In the genomic region with DNA sequence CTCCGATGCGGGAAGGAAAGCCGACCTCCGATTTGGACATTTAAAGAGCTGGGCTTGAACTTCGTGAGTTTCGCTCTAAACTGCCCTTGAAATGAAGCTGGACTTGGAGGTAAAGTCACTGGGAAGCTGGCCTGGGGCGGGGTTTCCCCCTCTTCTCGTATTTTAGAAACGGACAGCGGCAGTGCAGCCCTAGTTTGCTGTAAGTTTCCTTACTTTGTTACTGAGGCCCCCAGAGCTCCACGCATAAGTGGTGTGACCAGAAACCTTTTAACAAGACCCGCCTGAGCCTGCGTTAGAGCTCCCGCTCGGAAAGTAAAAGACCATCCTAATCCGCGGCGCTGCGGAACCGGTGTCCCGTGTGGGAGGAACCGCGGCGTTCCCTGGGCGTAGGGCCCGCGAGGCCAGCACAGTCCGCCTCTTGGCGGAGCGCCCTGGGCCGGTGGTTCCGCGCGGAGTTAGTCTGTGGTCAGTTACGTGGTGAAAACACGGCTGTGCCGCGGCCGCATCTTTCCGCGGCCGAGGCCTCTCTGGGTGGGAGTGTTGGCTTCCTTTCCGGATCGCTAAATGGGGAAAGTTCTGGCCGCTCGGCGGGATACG, we compare ENCODE assay signal across 8 cellular contexts. TPM values are rescaled to one million over a fixed set of nuclear protein-coding genes. Genes with fewer than 3 reads are reported as not detected.
DNase-seq lines count a peak whose midpoint lies in the region; ATAC-seq, FAIRE-seq and TF ChIP-seq lines count a peak whose summit lies in the region.

No MANE protein-coding gene starts in this region.

- WGBS in heart left ventricle, 4 donors = 0% methylated on average over 47 to 48 of the region's 48 CpGs; no CpG with 5 or more reads in 1 of the 4 donors
- 0% methylated on average over 48 of the region's 48 CpGs for WGBS in pancreas, 2 donors

- H3K9me3 Mint-ChIP-seq in activated CD4-positive, alpha-beta T cell treated with anti-CD3 and anti-CD28 coated beads for 36 hours (ENCODE audit: low read depth) = no peaks in the 10 kb centered on the region

- intact Hi-C loops in activated CD4-positive, alpha-beta T cell treated with anti-CD3 and anti-CD28 coated beads for 36 hours (cut with DNase I, micrococcal nuclease) = loop anchor here (1.0 to 2.0 kb wide), 4 partner anchors 13 to 33 kb away; no protein-coding TSS in a partner anchor
- intact Hi-C loops in heart left ventricle (cut with DNase I) (loop anchor here in 8 of 10 donors (2.0 to 10.0 kb wide), 8 partner anchors 34 to 131 kb away; no protein-coding TSS in a partner anchor), pancreas (cut with DNase I) (loop anchor here in 1 of 3 donors (5.0 kb wide), 1 partner anchor 129 kb away; no protein-coding TSS in a partner anchor)

- FAIRE-seq in pancreas (lab: Jason Lieb, UNC) = no peak

- ATAC-seq in activated CD4-positive, alpha-beta T cell treated with anti-CD3 and anti-CD28 coated beads for 36 hours = peak; percentile 36
- ATAC-seq in heart left ventricle (peak; percentile 74 to 90 (median 86)), pancreas (peak; percentile 69 to 76 (median 74)), HG03135 (IDR thresholded peaks at IDR 0.05; ENCODE audit: unreplicated experiment) (no peak), GM21447 (IDR thresholded peaks at IDR 0.05; ENCODE audit: unreplicated experiment) (no peak)

- H3K4me1 Mint-ChIP-seq in activated CD4-positive, alpha-beta T cell treated with anti-CD3 and anti-CD28 coated beads for 36 hours = peaks cover 31% of the 10 kb centered on the region

- H3K9me3 ChIP-seq in heart left ventricle = no peaks in the 10 kb centered on the region
- no peaks in the 10 kb centered on the region for H3K9me3 ChIP-seq in pancreas

- peak overlapping the region; percentile 77 for H3K4me3 Mint-ChIP-seq in activated CD4-positive, alpha-beta T cell treated with anti-CD3 and anti-CD28 coated beads for 36 hours

- CTCF ChIA-PET in activated CD4-positive, alpha-beta T cell treated with anti-CD3 and anti-CD28 coated beads for 36 hours (lab: Charles Lee) = interaction anchor here (0.5 to 2.2 kb wide), 9 partner anchors 12 to 338 kb away, joined by 3 to 11 read pairs (median 3); no protein-coding TSS in a partner anchor

- H3K27me3 ChIP-seq in heart left ventricle = no peaks in the 10 kb centered on the region
- no peaks in the 10 kb centered on the region for H3K27me3 ChIP-seq in pancreas

- POLR2A ChIA-PET in activated CD4-positive, alpha-beta T cell treated with anti-CD3 and anti-CD28 coated beads for 36 hours (lab: Charles Lee) = interaction anchor here (1.2 to 1.8 kb wide), 3 partner anchors 12 to 32 kb away, joined by 4 to 11 read pairs (median 8); no protein-coding TSS in a partner anchor

- peak; percentile 48 for DNase-seq in activated CD4-positive, alpha-beta T cell treated with anti-CD3 and anti-CD28 coated beads for 36 hours
- DNase-seq in activated CD4-positive, alpha-beta T cell treated with anti-CD3 and anti-CD28 coated beads for 1 hour = no peak
- peak; percentile 37 to 48 for DNase-seq in NOMO-1 (lab: John Stamatoyannopoulos, UW; ENCODE audit: unreplicated experiment in 2 of 2)
- peak; percentile 71 for DNase-seq in amniotic epithelial cell (ENCODE audit: low read depth)
- DNase-seq in heart left ventricle = peak; percentile 75 to 89 (median 81)
- DNase-seq in pancreas = peak; percentile 67 to 87 (median 79)

- H3K27ac Mint-ChIP-seq in activated CD4-positive, alpha-beta T cell treated with anti-CD3 and anti-CD28 coated beads for 36 hours = peak overlapping the region; percentile 79

- H3K36me3 Mint-ChIP-seq in activated CD4-positive, alpha-beta T cell treated with anti-CD3 and anti-CD28 coated beads for 36 hours (ENCODE audit: low read depth) = peaks cover 32% of the 10 kb centered on the region

- peak overlapping the region; percentile 69 to 98 (median 90) for H3K27ac ChIP-seq in heart left ventricle
- peak overlapping the region; percentile 88 to 97 (median 92) for H3K27ac ChIP-seq in pancreas

- H3K4me3 ChIP-seq in heart left ventricle (peak overlapping the region; percentile 61 to 96 (median 82)), pancreas (peak overlapping the region; percentile 31 to 91 (median 78))

- peaks cover 16% of the 10 kb centered on the region for H3K27me3 Mint-ChIP-seq in activated CD4-positive, alpha-beta T cell treated with anti-CD3 and anti-CD28 coated beads for 36 hours

- H3K36me3 ChIP-seq in heart left ventricle = no peaks in the 10 kb centered on the region
- H3K36me3 ChIP-seq in pancreas = no peaks in the 10 kb centered on the region

- H3K4me1 ChIP-seq in heart left ventricle (peaks cover 0 to 17% (median 2%) of the 10 kb centered on the region in 12 donors), pancreas (peaks cover 0 to 8% (median 0%) of the 10 kb centered on the region in 3 donors)

- TF ChIP-seq POLR2A in heart left ventricle (IDR thresholded peaks at IDR 0.05) = no peak

- no peak for TF ChIP-seq CTCF in heart left ventricle (IDR thresholded peaks at IDR 0.05)
- TF ChIP-seq CTCF in pancreas (IDR thresholded peaks at IDR 0.05) = no peak

RNA-seq across cellular contexts. Expression of a gene that starts 0.4 kb away (rescaled TPM):
- total RNA-seq in activated CD4-positive, alpha-beta T cell treated with anti-CD3 and anti-CD28 coated beads for 36 hours = 10 to 100 TPM; 20.2 to 22.8 TPM
- total RNA-seq in heart left ventricle = 10 to 100 TPM in 1 of 9 donors, 1 to 10 TPM in 7, under 1 TPM in 1; 0.87 to 12.3 (median 3.6) TPM
- polyA plus RNA-seq in heart left ventricle = 1 to 10 TPM; 1.1 to 3.0 TPM
- 10 to 100 TPM in 2 of 6 donors, 1 to 10 TPM in 4; 5.0 to 13.7 (median 5.6) TPM for total RNA-seq in pancreas
- 1 to 10 TPM; 3.0 to 5.2 TPM for polyA plus RNA-seq in pancreas

Comparison
In these comparisons a context has a peak if more than half of its experiments do, and no peak if none do; other contexts are left out.
1. ATAC-seq: peak in activated CD4-positive, alpha-beta T cell treated with anti-CD3 and anti-CD28 coated beads for 36 hours (single experiment), heart left ventricle (4 of 4) and pancreas (4 of 4); none in HG03135 (single experiment) and GM21447 (single experiment).